ENCODE assay signal across 8 cellular contexts in the genomic region with DNA sequence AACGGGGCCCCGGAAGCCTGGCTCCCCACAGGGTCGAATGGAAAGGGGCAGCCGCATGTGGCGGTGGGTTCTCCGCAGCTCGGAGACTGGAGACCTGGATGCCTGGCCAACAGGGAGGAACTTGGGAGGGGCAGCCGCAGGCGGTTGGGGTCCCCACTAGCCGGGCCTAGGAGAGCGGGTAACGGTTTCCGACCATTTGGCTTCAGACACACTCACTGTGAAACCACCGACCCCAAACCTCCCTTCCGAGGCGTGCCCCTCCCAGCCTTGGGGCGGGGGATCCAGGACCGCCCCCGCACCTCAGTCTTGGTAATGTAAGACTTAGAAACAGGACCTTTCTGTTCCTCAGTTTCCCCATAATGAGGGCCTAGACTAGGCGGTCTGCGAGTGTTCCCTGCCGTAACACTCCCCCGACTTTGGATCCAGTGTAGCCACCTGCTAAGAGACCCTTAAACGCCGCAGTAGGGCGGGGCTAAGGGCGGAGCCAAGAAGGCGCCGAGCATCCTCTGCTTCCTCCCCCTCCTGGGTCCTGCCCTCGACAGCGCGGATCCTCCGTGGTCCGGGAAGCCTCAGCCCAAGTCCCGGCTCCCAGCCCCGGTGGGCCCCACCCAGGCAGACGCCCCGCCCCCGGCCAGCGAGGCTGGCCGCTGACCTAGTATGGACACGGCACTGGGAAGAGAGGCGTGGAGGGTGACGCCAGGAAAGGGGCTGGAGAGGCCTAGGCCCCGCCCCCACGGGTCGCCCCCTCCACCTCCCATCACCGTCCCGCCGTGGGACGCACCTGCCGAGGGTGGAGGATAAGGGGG. TPM values are rescaled to one million over a fixed set of nuclear protein-coding genes. Genes with fewer than 3 reads are reported as not detected.
A peak's percentile ranks its signal among the peaks of the same experiment; 100 is the strongest.
DNase-seq lines count a peak whose midpoint lies in the region; ATAC-seq and TF ChIP-seq lines count a peak whose summit lies in the region.

No MANE protein-coding gene starts in this region.

- no peak for DNase-seq in BJ (ENCODE audit: low read depth)
- DNase-seq in activated B cell treated with CpG ODN at 0.5 μM for 24 hours: peak; percentile 80
- no peak for DNase-seq in chondrocyte (ENCODE audit: low spot score)
- DNase-seq in lower leg skin (ENCODE audit: low spot score in 2 of 2): peak; percentile 69 to 96
- DNase-seq in stimulated activated CD8-positive, alpha-beta memory T cell treated with anti-CD3 and anti-CD28 coated beads, Interleukin-12 subunit alpha, Interleukin-12 subunit beta, amount 100 ng/mL, for 24 hours (ENCODE audit: extremely low read depth): peak; percentile 35
- DNase-seq in NCI-H187 treated with DMSO at 0.1 percent for 48 hours (lab: John Stamatoyannopoulos, UW): no peak
- no peak for DNase-seq in NCI-H187 (lab: John Stamatoyannopoulos, UW)

- H3K4me3 Mint-ChIP-seq in activated B cell treated with CpG ODN at 0.5 μM for 24 hours (peak overlapping the region; percentile 92), chondrocyte (ENCODE audit: unreplicated experiment) (peak overlapping the region; percentile 68)

- H3K9me3 Mint-ChIP-seq in activated B cell treated with CpG ODN at 0.5 μM for 24 hours (no peaks in the 10 kb centered on the region), chondrocyte (ENCODE audit: low read depth) (no peaks in the 10 kb centered on the region)

- ATAC-seq in HG02981 (IDR thresholded peaks at IDR 0.05; ENCODE audit: unreplicated experiment): peak; percentile 28
- peak; percentile 50 for ATAC-seq in activated B cell treated with CpG ODN at 0.5 μM for 24 hours (ENCODE audit: low read depth)

- TF ChIP-seq CTCF in BJ (IDR thresholded peaks at IDR 0.05; ENCODE audit: insufficient read depth, low read depth, low read length) (no peak), activated B cell treated with CpG ODN at 0.5 μM for 24 hours (IDR thresholded peaks at IDR 0.05) (no peak), chondrocyte (IDR thresholded peaks at IDR 0.05) (no peak), lower leg skin (IDR thresholded peaks at IDR 0.05) (no peak)

- WGBS in lower leg skin, 2 donors: 2 to 4% methylated on average over 37 to 45 of the region's 52 CpGs

- H3K27me3 ChIP-seq in BJ (ENCODE audit: control insufficient read depth, insufficient read depth, low read length): peaks cover 31% of the 10 kb centered on the region

- peak overlapping the region; percentile 21 for H3K4me3 ChIP-seq in BJ (ENCODE audit: low read depth, low read length)
- no peak overlapping the region for H3K4me3 ChIP-seq in lower leg skin (ENCODE audit: low read depth, poor library complexity, severe bottlenecking)

- H3K4me1 Mint-ChIP-seq in activated B cell treated with CpG ODN at 0.5 μM for 24 hours (peaks cover 57% of the 10 kb centered on the region), chondrocyte (ENCODE audit: low read depth) (peaks cover 22% of the 10 kb centered on the region)

- H3K36me3 Mint-ChIP-seq in activated B cell treated with CpG ODN at 0.5 μM for 24 hours (ENCODE audit: low read depth) (peaks cover 24% of the 10 kb centered on the region), chondrocyte (ENCODE audit: low read depth) (no peaks in the 10 kb centered on the region)

- intact Hi-C loops in activated B cell treated with CpG ODN at 0.5 μM for 24 hours (cut with micrococcal nuclease): loop anchor here (1.0 to 2.0 kb wide), 3 partner anchors 19 to 65 kb away; a partner anchor contains a TSS
- intact Hi-C loops in lower leg skin (cut with DNase I; ENCODE audit: low total_unique reads): no loop called here

- H3K27me3 Mint-ChIP-seq in activated B cell treated with CpG ODN at 0.5 μM for 24 hours (no peaks in the 10 kb centered on the region), chondrocyte (ENCODE audit: low read depth) (no peaks in the 10 kb centered on the region)

- CTCF ChIA-PET in BJ (lab: Yijun Ruan, JAX) (no interaction called here), activated B cell treated with CpG ODN at 0.5 μM for 24 hours (lab: Charles Lee) (interaction anchor here (0.9 to 5.8 kb wide), 4 partner anchors 18 to 57 kb away, joined by 3 to 49 read pairs (median 16); no protein-coding TSS in a partner anchor)

- TF ChIP-seq POLR2A in lower leg skin (IDR thresholded peaks at IDR 0.05): no peak

- H3K36me3 ChIP-seq in BJ (ENCODE audit: control insufficient read depth, insufficient read depth, low read length): no peaks in the 10 kb centered on the region

- POLR2A ChIA-PET in BJ (lab: Charles Lee): no interaction called here
- POLR2A ChIA-PET in activated B cell treated with CpG ODN at 0.5 μM for 24 hours (lab: Charles Lee): interaction anchor here (0.6 to 10.2 kb wide), 26 partner anchors 10 to 813 kb away, joined by 3 to 197 read pairs (median 8); a partner anchor contains a TSS

- H3K27ac Mint-ChIP-seq in activated B cell treated with CpG ODN at 0.5 μM for 24 hours (peak overlapping the region; percentile 99), chondrocyte (ENCODE audit: unreplicated experiment) (peak overlapping the region; percentile 86)

RNA-seq across cellular contexts. Expression of a gene that starts 1.8 kb away (rescaled TPM):
- 3.2 and 5.3 TPM in 2 replicates for polyA plus RNA-seq in BJ (2011; rRNA removed)
- 1.8 and 2.3 TPM in 2 replicates for polyA minus RNA-seq in BJ (2011; rRNA and poly(A)+ RNA removed)
- total RNA-seq in activated B cell treated with CpG ODN at 0.5 μM for 24 hours (165 and 177 TPM in 2 replicates), chondrocyte (4.7 to 11.4 TPM (median 10.1 TPM) in 3 replicates), lower leg skin (1 to 10 TPM; 1.1 to 10.0 (median 5.0) TPM)

RNA-seq across cellular contexts. Expression of a gene that starts 14.0 kb away (rescaled TPM):
- polyA plus RNA-seq in BJ (2011; rRNA removed): 0.10 TPM in 2 replicates
- 0.15 TPM in 1 of 2 replicates, not detected in the other for polyA minus RNA-seq in BJ (2011; rRNA and poly(A)+ RNA removed)
- total RNA-seq in activated B cell treated with CpG ODN at 0.5 μM for 24 hours (3.2 and 4.8 TPM in 2 replicates), chondrocyte (0.65 to 1.6 TPM (median 1.2 TPM) in 3 replicates), lower leg skin (1 to 10 TPM in 1 of 4 donors, under 1 TPM in 3; 0.11 to 2.0 (median 0.44) TPM)

RNA-seq across cellular contexts. Expression of a gene that starts 22.7 kb away (rescaled TPM):
- polyA plus RNA-seq in BJ (2011; rRNA removed): 0.05 and 0.20 TPM in 2 replicates
- 0.46 TPM in 1 of 2 replicates, not detected in the other for polyA minus RNA-seq in BJ (2011; rRNA and poly(A)+ RNA removed)
- 0.54 and 0.73 TPM in 2 replicates for total RNA-seq in activated B cell treated with CpG ODN at 0.5 μM for 24 hours
- total RNA-seq in chondrocyte: 1.1 to 3.0 TPM (median 1.8 TPM) in 3 replicates
- 1 to 10 TPM in 2 of 4 donors, under 1 TPM in 1, not detected in 1; 0.27 to 7.0 (median 1.1) TPM for total RNA-seq in lower leg skin

RNA-seq across cellular contexts. Expression of a gene that starts 32.6 kb away (rescaled TPM):
- polyA plus RNA-seq in BJ (2011; rRNA removed): 40.3 and 41.7 TPM in 2 replicates
- 36.8 and 46.0 TPM in 2 replicates for polyA minus RNA-seq in BJ (2011; rRNA and poly(A)+ RNA removed)
- 640 and 687 TPM in 2 replicates for total RNA-seq in activated B cell treated with CpG ODN at 0.5 μM for 24 hours
- total RNA-seq in chondrocyte: 183 to 198 TPM (median 190 TPM) in 3 replicates
- total RNA-seq in lower leg skin: 100 to 1,000 TPM; 130 to 327 (median 178) TPM

RNA-seq across cellular contexts. Expression of a gene that starts 57.3 kb away (rescaled TPM):
- 9.4 and 22.4 TPM in 2 replicates for polyA plus RNA-seq in BJ (2011; rRNA removed)
- polyA minus RNA-seq in BJ (2011; rRNA and poly(A)+ RNA removed): 13.1 and 13.5 TPM in 2 replicates
- total RNA-seq in activated B cell treated with CpG ODN at 0.5 μM for 24 hours: 69.1 and 73.6 TPM in 2 replicates
- total RNA-seq in chondrocyte: 11.3 to 17.8 TPM (median 13.4 TPM) in 3 replicates
- 10 to 100 TPM in 3 of 4 donors, 1 to 10 TPM in 1; 9.3 to 29.8 (median 19.5) TPM for total RNA-seq in lower leg skin

Comparison
In these comparisons a context has a peak if more than half of its experiments do, and no peak if none do; other contexts are left out.
1. DNase-seq: peak in activated B cell treated with CpG ODN at 0.5 μM for 24 hours (single experiment), lower leg skin (2 of 2) and stimulated activated CD8-positive, alpha-beta memory T cell treated with anti-CD3 and anti-CD28 coated beads, Interleukin-12 subunit alpha, Interleukin-12 subunit beta, amount 100 ng/mL, for 24 hours (single experiment); none in BJ (single experiment), chondrocyte (single experiment), NCI-H187 treated with DMSO at 0.1 percent for 48 hours (single experiment) and NCI-H187 (0 of 2).
2. RNA of a gene that starts 1.8 kb away (total RNA-seq): 165 to 177 TPM in activated B cell treated with CpG ODN at 0.5 μM for 24 hours; 4.7 to 11.4 TPM in chondrocyte and 1.1 to 10.0 TPM in lower leg skin; every median in the first group is over 10 times any median in the second.